In genomic region chr12:90479237-90479636, GRCh38 we compare ENCODE assay signal across 8 cellular contexts.
"Had no signal": no experiment of that assay in that cellular context is flagged by ENCODE, and none has a peak within 500 bp of the region (broad histone marks: within the 10 kb centered on the region; RNA-seq: fewer than 3 reads in every experiment).

No MANE protein-coding gene starts in this region.

- DNase-seq: IMR-90, KBM-7, KG1 had no signal

- H3K4me1 Mint-ChIP-seq: IgD-negative memory B cell had no signal

- H3K36me3 Mint-ChIP-seq: IgD-negative memory B cell had no signal

- H3K9me3 Mint-ChIP-seq: IgD-negative memory B cell had no signal

- H3K27ac Mint-ChIP-seq: IgD-negative memory B cell had no signal

- FAIRE-seq: HepG2, HTR-8/SVneo, K562 had no signal

- H3K4me3 Mint-ChIP-seq: IgD-negative memory B cell had no signal

- H3K27ac ChIP-seq: HL-60 had no signal

- H3K27me3 Mint-ChIP-seq: IgD-negative memory B cell had no signal

- ATAC-seq: HepG2, K562 had no signal

- H3K4me3 ChIP-seq: K562 had no signal
